Comparison of ENCODE assay signal across 14 cellular contexts in the genomic region with DNA sequence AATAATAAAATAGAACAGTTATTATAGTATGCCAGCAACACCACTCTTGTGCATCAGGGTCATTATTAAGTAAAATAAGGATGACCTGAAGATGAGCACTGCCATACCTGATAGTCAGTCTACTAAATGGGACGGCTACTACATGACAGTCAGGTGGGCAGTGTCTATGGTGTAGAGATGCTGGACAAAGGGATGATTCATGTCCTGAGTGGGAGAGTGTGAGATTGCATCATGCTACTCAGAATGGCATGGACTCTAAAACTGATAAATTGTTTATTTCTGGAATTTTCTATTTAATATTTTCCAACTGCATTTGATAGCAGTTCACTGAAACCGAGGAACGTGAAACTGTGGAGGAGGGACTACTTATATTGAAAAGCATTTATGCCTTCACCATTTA. TPM values are rescaled to one million over a fixed set of nuclear protein-coding genes. Genes with fewer than 3 reads are reported as not detected.
DNase-seq lines count a peak whose midpoint lies in the region; ATAC-seq, FAIRE-seq and TF ChIP-seq lines count a peak whose summit lies in the region.
"Had no signal": no experiment of that assay in that cellular context is flagged by ENCODE, and none has a peak within 500 bp of the region (broad histone marks: within the 10 kb centered on the region; RNA-seq: fewer than 3 reads in every experiment).

No MANE protein-coding gene starts in this region.

- no peak for TF ChIP-seq RAD21 in A549 (conservative IDR thresholded peaks at IDR 0.05 in 1 of 2, IDR thresholded peaks at IDR 0.05 in 1 of 2)

- H3K79me2 ChIP-seq in mammary epithelial cell (ENCODE audit: insufficient read depth, low read length) (peaks cover 99% of the 10 kb centered on the region), keratinocyte (ENCODE audit: control insufficient read depth, insufficient read depth, low read length) (peaks cover 92% of the 10 kb centered on the region), MM.1S (ENCODE audit: low read length) (no peaks in the 10 kb centered on the region)

- H3K27ac Mint-ChIP-seq in HFFc6 = peak overlapping the region; percentile 63
- no peak overlapping the region for H3K27ac Mint-ChIP-seq in progenitor cell of endocrine pancreas

- H3K4me2 ChIP-seq in A549 (peak overlapping the region; percentile 60), mammary epithelial cell (ENCODE audit: insufficient read depth, low read depth, low read length) (peak overlapping the region; percentile 24), keratinocyte (ENCODE audit: control insufficient read depth, extremely low read depth, insufficient read depth, low read depth, low read length) (no peak overlapping the region), MM.1S (ENCODE audit: low read depth, low read length) (no peak overlapping the region)
- H3K4me2 ChIP-seq: KMS-11 had no signal

- no peak overlapping the region for H3K4me3 Mint-ChIP-seq in HFFc6
- H3K4me3 Mint-ChIP-seq in progenitor cell of endocrine pancreas (ENCODE audit: low read depth) = no peak overlapping the region

- no peaks in the 10 kb centered on the region for H3K9me2 ChIP-seq in MM.1S (replicated peaks; ENCODE audit: insufficient read depth, low read length)

- no peak for TF ChIP-seq EP300 in A549 (IDR thresholded peaks at IDR 0.05)

- no peak for TF ChIP-seq POLR2A in A549 (IDR thresholded peaks at IDR 0.05; ENCODE audit: low read length)

- WGBS in A549 (ENCODE audit: missing lambda C conversion rate) = 79% methylated on average over 3 of the region's 3 CpGs
- WGBS in mammary epithelial cell (ENCODE audit: low coverage, missing lambda C conversion rate) = 83% methylated on average over 3 of the region's 3 CpGs

- no TSS peak for BruUV-seq in mammary epithelial cell (replicated peaks; lab: Mats Ljungman, UMichigan)

- ATAC-seq in A549 = no peak; a peak in 1 of 6 replicates

- intact Hi-C loops in mammary epithelial cell (cut with micrococcal nuclease) = no loop called here

- CTCF ChIA-PET in A549 (lab: Yijun Ruan, JAX) = interaction anchor here (2.1 to 4.2 kb wide), 2 partner anchors 11 to 104 kb away, joined by 7 to 18 read pairs; no protein-coding TSS in a partner anchor
- CTCF ChIA-PET in mammary epithelial cell (lab: Charles Lee; ENCODE audit: low non-redundant PET) = no interaction called here

- in situ Hi-C loops in mammary epithelial cell (cut with MboI; ENCODE audit: low sequenced_read_pairs in 2 of 2) = no loop called here

- peak overlapping the region in 1 of 2 experiments; percentile 60; a peak in 2 of 6 replicates for H3K27ac ChIP-seq in A549
- H3K27ac ChIP-seq in mammary epithelial cell (ENCODE audit: insufficient read depth, low read depth, low read length) = no peak overlapping the region
- no peak overlapping the region for H3K27ac ChIP-seq in keratinocyte (ENCODE audit: control insufficient read depth, insufficient read depth, low read length)
- H3K27ac ChIP-seq in MM.1S (ENCODE audit: low read length) = no peak overlapping the region
- H3K27ac ChIP-seq: coronary artery, KMS-11, ovary had no signal

- H3K9me3 Mint-ChIP-seq in HFFc6 = no peaks in the 10 kb centered on the region
- no peaks in the 10 kb centered on the region for H3K9me3 Mint-ChIP-seq in progenitor cell of endocrine pancreas (ENCODE audit: low read depth)

- POLR2A ChIA-PET in A549 (lab: Yijun Ruan, JAX) = no interaction called here

- H3K4me3 ChIP-seq in A549 (no peak overlapping the region), mammary epithelial cell (replicated peaks in 1 of 3; ENCODE audit: insufficient read depth in 1 of 3, low read depth in 2 of 3, low read length in 3 of 3) (no peak overlapping the region), keratinocyte (ENCODE audit: control insufficient read depth in 2 of 3, extremely low read depth in 1 of 3, insufficient read depth in 2 of 3, low read depth in 1 of 3, low read length in 3 of 3) (no peak overlapping the region), MM.1S (ENCODE audit: low read length) (no peak overlapping the region)
- H3K4me3 ChIP-seq: coronary artery, ovary had no signal

- FAIRE-seq in A549 (lab: Jason Lieb, UNC) (no peak), keratinocyte (lab: Jason Lieb, UNC) (peak; percentile 36)

- no peaks in the 10 kb centered on the region for H3K27me3 ChIP-seq in mammary epithelial cell (ENCODE audit: insufficient read depth, low read length)
- no peaks in the 10 kb centered on the region for H3K27me3 ChIP-seq in keratinocyte (ENCODE audit: control insufficient read depth, extremely low read depth, insufficient read depth, low read length)
- H3K27me3 ChIP-seq in MM.1S (replicated peaks; ENCODE audit: insufficient read depth, low read length) = no peaks in the 10 kb centered on the region
- H3K27me3 ChIP-seq: ovary had no signal

- dilution Hi-C loops in mammary epithelial cell (cut with HindIII; ENCODE audit: low sequenced_read_pairs) = loop anchor here (5.0 kb wide), 1 partner anchor 485 kb away; no protein-coding TSS in a partner anchor
- dilution Hi-C loops in keratinocyte (cut with MboI; ENCODE audit: extremely low pct_ligation_motif_present, low sequenced_read_pairs) = no loop called here

- H3K27me3 Mint-ChIP-seq in HFFc6 (ENCODE audit: insufficient read depth) (no peaks in the 10 kb centered on the region; the same call in 1 of the 2 replicates), progenitor cell of endocrine pancreas (no peaks in the 10 kb centered on the region)

- peaks cover 12% of the 10 kb centered on the region; the same call in 1 of the 2 replicates for H3K36me3 Mint-ChIP-seq in HFFc6 (ENCODE audit: low read depth)
- peaks cover 2% of the 10 kb centered on the region for H3K36me3 Mint-ChIP-seq in progenitor cell of endocrine pancreas (ENCODE audit: insufficient read depth)

- DNase-seq in A549 (ENCODE audit: low read depth in 1 of 2, low spot score in 1 of 2) (peak in 1 of 2 experiments; percentile 11), HFFc6 (no peak), mammary epithelial cell (peak; percentile 58), keratinocyte (ENCODE audit: low read depth, low spot score) (no peak), NCI-H1694 (lab: John Stamatoyannopoulos, UW) (no peak), progenitor cell of endocrine pancreas (ENCODE audit: low spot score, unreplicated experiment) (no peak), NCI-H748 (lab: John Stamatoyannopoulos, UW; ENCODE audit: unreplicated experiment) (no peak), MM.1S (no peak)
- DNase-seq: activated CD8-positive, alpha-beta memory T cell treated with anti-CD3 and anti-CD28 coated beads for 24 hours; activated naive CD4-positive, alpha-beta T cell treated with anti-CD3 and anti-CD28 coated beads, Interleukin-2, amount 50 U/mL, for 16 hours; NCI-H2171; ovary had no signal

- H3K9me1 ChIP-seq in keratinocyte (ENCODE audit: control insufficient read depth, extremely low read depth, insufficient read depth, low read length) = peaks cover under 1% of the 10 kb centered on the region

- TF ChIP-seq CTCF in A549 (IDR thresholded peaks at IDR 0.05) (no peak), HFFc6 (IDR thresholded peaks at IDR 0.05) (no peak), mammary epithelial cell (conservative IDR thresholded peaks at IDR 0.05 in 1 of 2, IDR thresholded peaks at IDR 0.05 in 1 of 2; ENCODE audit: extremely low read depth in 1 of 2, insufficient read depth in 1 of 2, low read depth in 1 of 2, low read length in 2 of 2) (no peak), keratinocyte (optimal IDR thresholded peaks at IDR 0.05 in 1 of 3, IDR thresholded peaks at IDR 0.05 in 1 of 3, conservative IDR thresholded peaks at IDR 0.05 in 1 of 3; ENCODE audit: extremely low read depth in 1 of 3, insufficient read depth in 2 of 3, low read length in 3 of 3) (no peak), progenitor cell of endocrine pancreas (IDR thresholded peaks at IDR 0.05; ENCODE audit: unreplicated experiment) (no peak), MM.1S (IDR thresholded peaks at IDR 0.05; ENCODE audit: low read length) (no peak)

- H3K9ac ChIP-seq in mammary epithelial cell (ENCODE audit: insufficient read depth, low read length) = no peak overlapping the region
- no peak overlapping the region for H3K9ac ChIP-seq in keratinocyte (ENCODE audit: control insufficient read depth, extremely low read depth, insufficient read depth, low read length)
- H3K9ac ChIP-seq in MM.1S (ENCODE audit: low read length) = no peak overlapping the region
- H3K9ac ChIP-seq: KMS-11 had no signal

- H4K20me1 ChIP-seq in mammary epithelial cell (ENCODE audit: insufficient read depth, low read length) (no peaks in the 10 kb centered on the region), keratinocyte (ENCODE audit: control insufficient read depth, extremely low read depth, insufficient read depth, low read length) (peaks cover 1% of the 10 kb centered on the region), MM.1S (ENCODE audit: insufficient read depth, low read length) (no peaks in the 10 kb centered on the region)

- H3F3A ChIP-seq in MM.1S (ENCODE audit: insufficient read depth, low read length) = no peaks in the 10 kb centered on the region

- peaks cover 71% of the 10 kb centered on the region for H3K4me1 Mint-ChIP-seq in HFFc6 (ENCODE audit: low read depth)
- peaks cover 21% of the 10 kb centered on the region for H3K4me1 Mint-ChIP-seq in progenitor cell of endocrine pancreas (ENCODE audit: low read depth)

- H2AFZ ChIP-seq in mammary epithelial cell (ENCODE audit: low read depth, low read length) (no peak overlapping the region), keratinocyte (ENCODE audit: control insufficient read depth, low read length) (no peak overlapping the region), MM.1S (ENCODE audit: low read length) (no peak overlapping the region)

- peaks cover 3% of the 10 kb centered on the region for H3K36me3 ChIP-seq in mammary epithelial cell (ENCODE audit: insufficient read depth, low read length)
- H3K36me3 ChIP-seq in keratinocyte (ENCODE audit: control insufficient read depth in 2 of 2, extremely low read depth in 1 of 2, insufficient read depth in 2 of 2, low read length in 2 of 2) = no peaks in the 10 kb centered on the region
- no peaks in the 10 kb centered on the region for H3K36me3 ChIP-seq in MM.1S (replicated peaks; ENCODE audit: insufficient read depth, low read length)
- H3K36me3 ChIP-seq: ovary had no signal

- H3K9me3 ChIP-seq in A549 (no peaks in the 10 kb centered on the region), mammary epithelial cell (replicated peaks; ENCODE audit: insufficient read depth, low read length) (no peaks in the 10 kb centered on the region), keratinocyte (ENCODE audit: control insufficient read depth, low read depth, low read length) (no peaks in the 10 kb centered on the region), MM.1S (replicated peaks; ENCODE audit: insufficient read depth, low read length) (no peaks in the 10 kb centered on the region)
- H3K9me3 ChIP-seq: ovary had no signal

- peaks cover 37% of the 10 kb centered on the region for H3K4me1 ChIP-seq in A549
- H3K4me1 ChIP-seq in mammary epithelial cell (ENCODE audit: insufficient read depth, low read length) = peaks cover 14% of the 10 kb centered on the region
- peaks cover 14% of the 10 kb centered on the region for H3K4me1 ChIP-seq in keratinocyte (ENCODE audit: control insufficient read depth, extremely low read depth, insufficient read depth, low read length)
- no peaks in the 10 kb centered on the region for H3K4me1 ChIP-seq in MM.1S (ENCODE audit: low read length)

RNA-seq across cellular contexts. Expression of a gene that starts 38.8 kb away (rescaled TPM):
- polyA plus RNA-seq in A549 (2011; rRNA removed) (26.8 and 29.8 TPM in 2 replicates), A549 (2017; fragmentation: RNase III; extraction: RNeasy Plus Mini Kit Qiagen cat#74134 plus additional on column Dnase treatment) (12.8 to 13.9 TPM (median 13.0 TPM) in 3 replicates), mammary epithelial cell (42.5 TPM), keratinocyte (25.3 to 40.9 TPM (median 37.8 TPM) in 3 replicates)
- polyA plus RNA-seq in A549 (2012; cell fraction: cytosol; rRNA removed) = 13.4 and 14.5 TPM in 2 replicates
- polyA plus RNA-seq in A549 (2012; cell fraction: nucleus; rRNA removed) = 10.9 and 15.5 TPM in 2 replicates
- polyA minus RNA-seq in A549 (2011; rRNA and poly(A)+ RNA removed) = 13.3 and 15.5 TPM in 2 replicates
- total RNA-seq in HFFc6 (2021; fragmentation: NEBNext Ultra II Directional; extraction: Animal tissue kit (Norgen Biotek cat#: 25700)) = 10 to 100 TPM; 37.2 to 46.6 (median 40.9) TPM
- total RNA-seq in mammary epithelial cell (10 to 100 TPM; 31.5 to 59.0 TPM), progenitor cell of endocrine pancreas (29.3 and 31.5 TPM in 2 replicates)
- polyA minus RNA-seq in mammary epithelial cell (24.8 TPM), keratinocyte (11.9 to 25.8 TPM (median 19.3 TPM) in 3 replicates)
- 94.9 TPM for polyA plus RNA-seq in keratinocyte (2011; ENCODE audit: low read depth)
- 27.6 and 39.1 TPM in 2 replicates for polyA plus RNA-seq in keratinocyte (2011; cell fraction: cytosol; rRNA removed)
- polyA plus RNA-seq in keratinocyte (2011; cell fraction: nucleus; rRNA removed) = 40.1 and 44.8 TPM in 2 replicates
- polyA plus RNA-seq in keratinocyte (2012; ENCODE audit: low replicate concordance) = 28.5 and 30.4 TPM in 2 replicates
- polyA minus RNA-seq in keratinocyte (2011; cell fraction: cytosol; rRNA and poly(A)+ RNA removed) = 22.8 TPM
- 19.0 and 28.6 TPM in 2 replicates for polyA minus RNA-seq in keratinocyte (2011; cell fraction: nucleus; rRNA and poly(A)+ RNA removed)

Comparison
In these comparisons a context has a peak if more than half of its experiments do, and no peak if none do; other contexts are left out.
1. H3K4me2 ChIP-seq: peak in A549 (single experiment) and mammary epithelial cell (single experiment); none in keratinocyte (single experiment) and MM.1S (single experiment).